Comparison of ENCODE assay signal across 8 cellular contexts in the genomic region with DNA sequence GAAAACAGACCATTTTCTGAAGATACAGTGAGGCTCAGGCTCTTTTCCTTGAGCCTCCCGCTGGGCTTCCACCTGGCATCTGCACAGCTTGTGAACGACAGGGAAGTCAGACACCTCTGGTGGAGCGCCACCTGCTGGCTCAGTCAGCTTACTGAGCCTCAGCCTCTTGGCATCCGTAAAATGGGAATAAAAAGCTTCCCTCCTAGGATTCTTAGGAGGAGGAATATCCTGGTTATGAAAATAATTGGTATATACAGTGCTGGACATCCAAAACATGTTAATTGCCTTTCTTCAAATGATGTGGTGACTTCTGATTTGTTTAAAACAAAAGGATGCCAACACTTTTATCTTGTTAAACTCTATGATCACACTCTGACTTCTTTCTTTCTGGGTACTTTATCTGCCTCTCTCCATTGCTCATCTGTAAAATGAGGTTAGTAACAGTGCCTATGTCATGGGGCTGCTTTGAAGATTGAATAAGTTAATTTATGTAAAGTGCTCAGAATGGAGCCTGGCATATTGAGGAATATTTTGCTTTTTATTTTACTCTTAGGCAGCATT.
DNase-seq lines count a peak whose midpoint lies in the region; ATAC-seq and TF ChIP-seq lines count a peak whose summit lies in the region.

No MANE protein-coding gene starts in this region.

- peaks cover 7 to 42% (median 20%) of the 10 kb centered on the region in 5 donors for H3K27me3 Mint-ChIP-seq in naive thymus-derived CD8-positive, alpha-beta T cell

- ATAC-seq in GM18873 (IDR thresholded peaks at IDR 0.05; ENCODE audit: low FRiP score, unreplicated experiment) (peak; percentile 55), HG03196 (IDR thresholded peaks at IDR 0.05; ENCODE audit: unreplicated experiment) (peak; percentile 75)
- no peak for ATAC-seq in naive thymus-derived CD8-positive, alpha-beta T cell

- H3K9me3 Mint-ChIP-seq in naive thymus-derived CD8-positive, alpha-beta T cell: no peaks in the 10 kb centered on the region

- peaks cover 1 to 10% (median 5%) of the 10 kb centered on the region in 4 donors for H3K4me1 Mint-ChIP-seq in naive thymus-derived CD8-positive, alpha-beta T cell

- DNase-seq in AML-193 (lab: John Stamatoyannopoulos, UW) (peak; percentile 26 to 39), NCI-H510A treated with DMSO at 0.1 percent for 48 hours (lab: John Stamatoyannopoulos, UW) (peak; percentile 67), erythroblast (lab: John Stamatoyannopoulos, UW) (peak; percentile 40 to 71), substantia nigra (lab: John Stamatoyannopoulos, UW) (peak in 33 of 49 donors; percentile 0 to 61 (median 19))
- DNase-seq in activated CD8-positive, alpha-beta memory T cell treated with anti-CD3 and anti-CD28 coated beads for 48 hours (ENCODE audit: low read depth in 2 of 3, low spot score in 2 of 3): peak; percentile 7 to 24 (median 12)
- DNase-seq in naive thymus-derived CD8-positive, alpha-beta T cell: peak in 8 of 10 donors; percentile 19 to 65 (median 26)

- POLR2A ChIA-PET in naive thymus-derived CD8-positive, alpha-beta T cell (lab: Charles Lee): no interaction called here

- no peaks in the 10 kb centered on the region for H3K36me3 Mint-ChIP-seq in naive thymus-derived CD8-positive, alpha-beta T cell

- H3K4me3 Mint-ChIP-seq in naive thymus-derived CD8-positive, alpha-beta T cell: no peak overlapping the region

- H3K27ac Mint-ChIP-seq in naive thymus-derived CD8-positive, alpha-beta T cell: no peak overlapping the region

- no peak for TF ChIP-seq POLR2A in erythroblast (IDR thresholded peaks at IDR 0.05; ENCODE audit: low read length)

- no peak overlapping the region for H3K27ac ChIP-seq in substantia nigra (ENCODE audit: low read depth, low read length, poor library complexity, severe bottlenecking)

Comparison
In these comparisons a context has a peak if more than half of its experiments do, and no peak if none do; other contexts are left out.
1. DNase-seq: peak in every context shown above with its lines; median percentile 67 in NCI-H510A treated with DMSO at 0.1 percent for 48 hours; 56 in erythroblast; 32 in AML-193; 26 in naive thymus-derived CD8-positive, alpha-beta T cell; 19 in substantia nigra; 12 in activated CD8-positive, alpha-beta memory T cell treated with anti-CD3 and anti-CD28 coated beads for 48 hours.
2. ATAC-seq: peak in GM18873 (single experiment) and HG03196 (single experiment); none in naive thymus-derived CD8-positive, alpha-beta T cell (0 of 2).